ENCODE assay signal across 8 cellular contexts in the genomic region with DNA sequence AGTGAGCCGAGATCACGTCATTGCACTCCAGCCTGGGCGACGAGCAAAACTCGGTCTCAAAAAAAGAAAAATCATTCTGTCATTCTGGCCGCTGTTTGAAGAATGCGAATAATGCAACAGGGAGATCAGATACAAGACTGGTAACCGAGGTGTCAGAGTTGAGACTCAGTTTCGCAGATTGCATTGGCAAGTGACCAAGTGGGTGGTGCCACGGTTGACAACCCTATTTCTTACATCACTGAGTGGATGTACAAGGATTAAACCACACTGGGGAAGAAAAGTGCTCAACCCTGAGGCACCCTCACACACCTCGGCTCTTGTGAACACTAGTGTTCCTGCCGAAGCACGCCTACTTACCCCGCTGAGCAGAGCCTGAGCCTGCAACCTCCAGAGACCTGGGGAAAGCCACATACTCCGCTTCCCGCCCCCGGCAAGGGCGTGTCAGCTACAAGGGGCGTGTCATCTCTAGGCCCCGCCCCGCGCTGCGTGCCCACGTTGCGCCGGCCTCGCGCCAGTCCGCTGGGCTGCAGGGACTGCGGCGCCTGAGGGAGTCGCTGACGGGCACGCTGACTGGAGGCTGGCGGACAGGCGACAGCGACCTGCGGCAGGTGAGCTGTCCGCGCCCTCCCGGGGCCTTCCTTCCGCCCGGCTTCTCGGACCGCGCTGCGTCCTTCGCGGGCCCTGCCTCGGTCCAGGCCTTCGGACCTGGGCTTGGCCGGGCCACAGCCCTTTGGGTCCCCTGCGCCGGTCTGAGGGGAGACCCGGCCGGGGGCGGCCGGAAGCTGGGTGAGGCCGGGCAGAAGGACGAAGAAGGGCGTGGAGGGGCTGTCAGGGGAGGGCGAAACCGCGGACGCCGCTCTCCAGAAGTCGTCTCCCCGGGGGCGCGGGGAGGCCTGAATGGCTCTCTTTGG. TPM values are rescaled to one million over a fixed set of nuclear protein-coding genes. Genes with fewer than 3 reads are reported as not detected.
DNase-seq lines count a peak whose midpoint lies in the region; ATAC-seq and TF ChIP-seq lines count a peak whose summit lies in the region.

A gene with protein sequence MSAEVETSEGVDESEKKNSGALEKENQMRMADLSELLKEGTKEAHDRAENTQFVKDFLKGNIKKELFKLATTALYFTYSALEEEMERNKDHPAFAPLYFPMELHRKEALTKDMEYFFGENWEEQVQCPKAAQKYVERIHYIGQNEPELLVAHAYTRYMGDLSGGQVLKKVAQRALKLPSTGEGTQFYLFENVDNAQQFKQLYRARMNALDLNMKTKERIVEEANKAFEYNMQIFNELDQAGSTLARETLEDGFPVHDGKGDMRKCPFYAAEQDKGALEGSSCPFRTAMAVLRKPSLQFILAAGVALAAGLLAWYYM (plus strand): TSS at position 519 of the 911 bp plus-strand sequence. CDS start 29,127 bp downstream, outside the sequence.

- peak; percentile 87 for ATAC-seq in HG02588 (IDR thresholded peaks at IDR 0.05; ENCODE audit: unreplicated experiment)

- H3K4me1 ChIP-seq in ovary (ENCODE audit: insufficient read depth) (peaks cover 10% of the 10 kb centered on the region), thyroid gland (peaks cover 21 to 26% of the 10 kb centered on the region in 2 donors)

- H3K27me3 ChIP-seq in ovary, result no peaks in the 10 kb centered on the region
- no peaks in the 10 kb centered on the region for H3K27me3 ChIP-seq in thyroid gland

- peaks cover 6% of the 10 kb centered on the region for H3K36me3 Mint-ChIP-seq in activated naive CD8-positive, alpha-beta T cell
- no peaks in the 10 kb centered on the region for H3K36me3 Mint-ChIP-seq in glutamatergic neuron (ENCODE audit: unreplicated experiment)

- TF ChIP-seq POLR2A in GM10847 (IDR thresholded peaks at IDR 0.05; ENCODE audit: extremely low read depth, insufficient read length) (peak; percentile 95), ovary (IDR thresholded peaks at IDR 0.05) (peak; percentile 19), thyroid gland (IDR thresholded peaks at IDR 0.05) (peak; percentile 65 to 99)

- peaks cover 39% of the 10 kb centered on the region for H3K4me1 Mint-ChIP-seq in activated naive CD8-positive, alpha-beta T cell (ENCODE audit: low read depth)
- peaks cover 3% of the 10 kb centered on the region for H3K4me1 Mint-ChIP-seq in glutamatergic neuron (ENCODE audit: low read depth, unreplicated experiment)

- H3K27ac ChIP-seq in ovary (peak within 1 kb of the TSS; percentile 5 to 34), thyroid gland (peak within 1 kb of the TSS; percentile 12 to 90 (median 70))

- no peak for TF ChIP-seq EP300 in ovary (IDR thresholded peaks at IDR 0.05)

- peak within 1 kb of the TSS; percentile 92 for H3K4me3 Mint-ChIP-seq in activated naive CD8-positive, alpha-beta T cell
- peak within 1 kb of the TSS; percentile 82 for H3K4me3 Mint-ChIP-seq in glutamatergic neuron (ENCODE audit: unreplicated experiment)

- H3K9me3 ChIP-seq in ovary (no peaks in the 10 kb centered on the region), thyroid gland (no peaks in the 10 kb centered on the region)

- no peak for TF ChIP-seq CTCF in glutamatergic neuron (IDR thresholded peaks at IDR 0.05; ENCODE audit: partially characterized antibody, unreplicated experiment)
- TF ChIP-seq CTCF in ovary (IDR thresholded peaks at IDR 0.05), result peak in 1 of 3 donors; percentile 41
- TF ChIP-seq CTCF in thyroid gland (IDR thresholded peaks at IDR 0.05), result peak in 4 of 6 experiments; percentile 27 to 60 (median 52)

- H3K4me3 ChIP-seq in ovary (peak within 1 kb of the TSS; percentile 87), thyroid gland (replicated peaks in 1 of 3) (peak within 1 kb of the TSS; percentile 19 to 87 (median 85))

- no peaks in the 10 kb centered on the region for H3K27me3 Mint-ChIP-seq in activated naive CD8-positive, alpha-beta T cell
- H3K27me3 Mint-ChIP-seq in glutamatergic neuron (ENCODE audit: unreplicated experiment), result peaks cover 2% of the 10 kb centered on the region

- WGBS in ovary, 3 donors, result 8 to 16% (median 11%) methylated on average over 34 to 70 of the region's 70 CpGs
- WGBS in thyroid gland, 2 donors, result 28 to 45% methylated on average over 13 to 21 of the region's 70 CpGs

- H3K9me3 Mint-ChIP-seq in activated naive CD8-positive, alpha-beta T cell (ENCODE audit: low read depth), result no peaks in the 10 kb centered on the region
- H3K9me3 Mint-ChIP-seq in glutamatergic neuron (ENCODE audit: unreplicated experiment), result peaks cover 2% of the 10 kb centered on the region

- DNase-seq in NCI-H1048 (lab: John Stamatoyannopoulos, UW), result peak; percentile 33
- peak; percentile 81 for DNase-seq in SKM-1 (lab: John Stamatoyannopoulos, UW; ENCODE audit: unreplicated experiment)
- peak; percentile 97 for DNase-seq in glutamatergic neuron
- DNase-seq in ovary, result peak; percentile 88 to 96 (median 92)
- peak; percentile 93 to 94 for DNase-seq in thyroid gland

- peak within 1 kb of the TSS; percentile 94 for H3K27ac Mint-ChIP-seq in activated naive CD8-positive, alpha-beta T cell
- peak within 1 kb of the TSS; percentile 74 for H3K27ac Mint-ChIP-seq in glutamatergic neuron (ENCODE audit: unreplicated experiment)

- no peaks in the 10 kb centered on the region for H3K36me3 ChIP-seq in ovary
- H3K36me3 ChIP-seq in thyroid gland, result no peaks in the 10 kb centered on the region

- intact Hi-C loops in ovary (cut with DNase I), result no loop called here
- intact Hi-C loops in thyroid gland (cut with DNase I), result no loop called here

RNA-seq across cellular contexts. Expression of the gene that starts here (rescaled TPM):
- total RNA-seq in glutamatergic neuron (ENCODE audit: unreplicated experiment), result 76.0 TPM
- total RNA-seq in ovary, result 10 to 100 TPM; 25.0 to 40.5 (median 31.6) TPM
- 10 to 100 TPM; 29.5 to 73.3 TPM for polyA plus RNA-seq in ovary
- 10 to 100 TPM; 36.0 to 63.2 (median 50.5) TPM for total RNA-seq in thyroid gland

Comparison
In these comparisons a context has a peak if more than half of its experiments do, and no peak if none do; other contexts are left out.
1. Peak in every context shown above with its lines: DNase-seq, ATAC-seq, H3K4me3 ChIP-seq and H3K27ac ChIP-seq.
2. POLR2A ChIP-seq: peak in every context shown above with its lines; median percentile 95 in GM10847; 82 in thyroid gland; 19 in ovary.
3. DNase-seq: peak in every context shown above with its lines; median percentile 97 in glutamatergic neuron; 94 in thyroid gland; 92 in ovary; 81 in SKM-1; 33 in NCI-H1048.